In genomic region chr1:218048828-218049227, GRCh38 we compare ENCODE assay signal across 18 cellular contexts.
"Had no signal": no experiment of that assay in that cellular context is flagged by ENCODE, and none has a peak within 500 bp of the region (broad histone marks: within the 10 kb centered on the region; RNA-seq: fewer than 3 reads in every experiment).

No MANE protein-coding gene starts in this region.

- H3K4me3 ChIP-seq: colonic mucosa, ovary, sigmoid colon, spleen, stomach, testis, upper lobe of left lung had no signal

- ATAC-seq: activated CD4-positive, alpha-beta T cell treated with anti-CD3 and anti-CD28 coated beads for 36 hours; esophagus mucosa; T-cell had no signal

- H3K27me3 ChIP-seq: colonic mucosa, ovary, sigmoid colon, spleen, stomach, testis, upper lobe of left lung had no signal

- H3K4me3 Mint-ChIP-seq: activated CD4-positive, alpha-beta memory T cell treated with anti-CD3 and anti-CD28 coated beads for 36 hours; activated CD4-positive, alpha-beta T cell treated with anti-CD3 and anti-CD28 coated beads for 36 hours; activated naive CD4-positive, alpha-beta T cell treated with anti-CD3 and anti-CD28 coated beads, Interleukin-2, amount 50 U/mL, for 24 hours; activated T-cell treated with anti-CD3 and anti-CD28 coated beads, Interleukin-2, amount 50 U/mL, for 24 hours; neural crest cell; T-cell had no signal

- H3K27ac Mint-ChIP-seq: activated CD4-positive, alpha-beta memory T cell treated with anti-CD3 and anti-CD28 coated beads for 36 hours; activated CD4-positive, alpha-beta T cell treated with anti-CD3 and anti-CD28 coated beads for 36 hours; activated naive CD4-positive, alpha-beta T cell treated with anti-CD3 and anti-CD28 coated beads, Interleukin-2, amount 50 U/mL, for 24 hours; activated T-cell treated with anti-CD3 and anti-CD28 coated beads, Interleukin-2, amount 50 U/mL, for 24 hours; T-cell had no signal

- H3K4me1 ChIP-seq: colonic mucosa, sigmoid colon, spleen, stomach, testis, upper lobe of left lung had no signal

- DNase-seq: activated CD4-positive, alpha-beta memory T cell treated with anti-CD3 and anti-CD28 coated beads for 36 hours; activated CD4-positive, alpha-beta T cell treated with anti-CD3 and anti-CD28 coated beads for 36 hours; activated effector memory CD4-positive, alpha-beta T cell treated with anti-CD3 and anti-CD28 coated beads, Interleukin-2, amount 50 U/mL, for 16 hours; activated T-cell treated with anti-CD3 and anti-CD28 coated beads, Interleukin-2, amount 50 U/mL, for 24 hours; caudate nucleus; colonic mucosa; ovary; sigmoid colon; spleen; stomach; T-cell; T1000; testis; upper lobe of left lung had no signal

- H3K27me3 Mint-ChIP-seq: activated CD4-positive, alpha-beta memory T cell treated with anti-CD3 and anti-CD28 coated beads for 36 hours; activated CD4-positive, alpha-beta T cell treated with anti-CD3 and anti-CD28 coated beads for 36 hours; activated naive CD4-positive, alpha-beta T cell treated with anti-CD3 and anti-CD28 coated beads, Interleukin-2, amount 50 U/mL, for 24 hours; activated T-cell treated with anti-CD3 and anti-CD28 coated beads, Interleukin-2, amount 50 U/mL, for 24 hours; T-cell had no signal

- H3K27ac ChIP-seq: colonic mucosa, ovary, sigmoid colon, spleen, stomach, testis, upper lobe of left lung, VCaP had no signal

- H3K9me3 Mint-ChIP-seq: activated CD4-positive, alpha-beta memory T cell treated with anti-CD3 and anti-CD28 coated beads for 36 hours; activated naive CD4-positive, alpha-beta T cell treated with anti-CD3 and anti-CD28 coated beads, Interleukin-2, amount 50 U/mL, for 24 hours; neural crest cell had no signal

- H3K4me1 Mint-ChIP-seq: activated CD4-positive, alpha-beta T cell treated with anti-CD3 and anti-CD28 coated beads for 36 hours; activated naive CD4-positive, alpha-beta T cell treated with anti-CD3 and anti-CD28 coated beads, Interleukin-2, amount 50 U/mL, for 24 hours; neural crest cell; T-cell had no signal

- H3K36me3 ChIP-seq: colonic mucosa, ovary, sigmoid colon, spleen, stomach, upper lobe of left lung had no signal

- H3K9me3 ChIP-seq: colonic mucosa, ovary, sigmoid colon, spleen, stomach, testis, upper lobe of left lung had no signal

- H3K36me3 Mint-ChIP-seq: activated CD4-positive, alpha-beta memory T cell treated with anti-CD3 and anti-CD28 coated beads for 36 hours; activated naive CD4-positive, alpha-beta T cell treated with anti-CD3 and anti-CD28 coated beads, Interleukin-2, amount 50 U/mL, for 24 hours; T-cell had no signal
